1 cellular context compared by ENCODE assay signal in the genomic region with DNA sequence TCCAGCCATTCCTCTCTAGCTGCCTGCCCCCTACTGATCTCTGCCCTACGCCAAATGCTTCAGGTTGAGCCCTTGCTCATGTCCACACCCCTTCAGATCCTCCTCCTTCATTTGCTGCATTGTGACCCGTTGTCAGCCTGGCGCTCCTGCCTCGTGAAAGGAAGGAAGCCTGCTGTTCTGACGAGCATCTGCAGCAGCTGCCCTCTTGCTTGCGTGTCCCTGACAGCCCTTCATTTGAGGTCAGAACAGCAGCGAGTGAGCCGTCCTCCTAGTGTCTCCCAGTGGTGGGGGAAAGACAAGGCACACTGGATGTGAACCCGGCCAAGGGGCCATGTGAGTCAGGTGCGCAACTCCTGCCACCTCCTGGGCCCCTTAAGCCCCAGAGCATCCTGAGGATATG.
TF ChIP-seq lines count a peak whose summit lies in the region.

No MANE protein-coding gene starts in this region.

TF ChIP-seq in K562, 482 proteins besides CTCF, POLR2A, EP300 and RAD21:
- TF ChIP-seq NRF1 (conservative IDR thresholded peaks at IDR 0.05 in 1 of 2, IDR thresholded peaks at IDR 0.05 in 1 of 2) (peak in 1 of 2 experiments; percentile 45; a peak in 2 of 4 replicates), CTBP1 (IDR thresholded peaks at IDR 0.05; ENCODE audit: borderline replicate concordance) (peak; percentile 57; the same call in 1 of the 2 replicates), BRCA1 (IDR thresholded peaks at IDR 0.05) (no peak), BRCA1 (CRISPR knock-in tag; IDR thresholded peaks at IDR 0.05) (no peak), BHLHE40 (IDR thresholded peaks at IDR 0.05; ENCODE audit: low read length) (0 out of 2 replicates have a peak, but pooled peaks have one; percentile 7)
- TF ChIP-seq, protein P1, sequence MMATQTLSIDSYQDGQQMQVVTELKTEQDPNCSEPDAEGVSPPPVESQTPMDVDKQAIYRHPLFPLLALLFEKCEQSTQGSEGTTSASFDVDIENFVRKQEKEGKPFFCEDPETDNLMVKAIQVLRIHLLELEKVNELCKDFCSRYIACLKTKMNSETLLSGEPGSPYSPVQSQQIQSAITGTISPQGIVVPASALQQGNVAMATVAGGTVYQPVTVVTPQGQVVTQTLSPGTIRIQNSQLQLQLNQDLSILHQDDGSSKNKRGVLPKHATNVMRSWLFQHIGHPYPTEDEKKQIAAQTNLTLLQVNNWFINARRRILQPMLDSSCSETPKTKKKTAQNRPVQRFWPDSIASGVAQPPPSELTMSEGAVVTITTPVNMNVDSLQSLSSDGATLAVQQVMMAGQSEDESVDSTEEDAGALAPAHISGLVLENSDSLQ (IDR thresholded peaks at IDR 0.05) = peak; percentile 24; the same call in 1 of the 2 replicates
TF ChIP-seq in K562: peak in this region for 4.
